In genomic region chr18:3605562-3606443, GRCh38 we compare ENCODE assay signal across 8 cellular contexts.
DNase-seq lines count a peak whose midpoint lies in the region; ATAC-seq, FAIRE-seq and TF ChIP-seq lines count a peak whose summit lies in the region.

No MANE protein-coding gene starts in this region.

- POLR2A ChIA-PET in activated CD8-positive, alpha-beta T cell treated with anti-CD3 and anti-CD28 coated beads, Interleukin-2, amount 10 ng/mL, durations not matched to agents 7 days and 5 days (lab: Charles Lee) = interaction anchor here (0.5 to 3.1 kb wide), 13 partner anchors 8 to 359 kb away, joined by 3 to 57 read pairs (median 4); partner anchors contain the start of genes MYL12A, MYL12B and TGIF1

- no peak overlapping the region for H3K27ac Mint-ChIP-seq in HFFc6
- no peak overlapping the region for H3K27ac Mint-ChIP-seq in activated CD8-positive, alpha-beta T cell treated with anti-CD3 and anti-CD28 coated beads, Interleukin-2, amount 10 ng/mL, durations not matched to agents 7 days and 5 days
- no peak overlapping the region for H3K27ac Mint-ChIP-seq in stimulated activated naive B cell treated with anti-CD40 and anti-IgM and Interleukin-4, amounts not matched to agents 10 μg/mL and 1 μg/mL and 100 μg/mL, for 72 hours

- H3K36me3 ChIP-seq in ACC112 (ENCODE audit: insufficient read depth, low read length) (no peaks in the 10 kb centered on the region), small intestine (ENCODE audit: control insufficient read depth in 2 of 2, insufficient read depth in 2 of 2, low read length in 2 of 2) (no peaks in the 10 kb centered on the region)

- TF ChIP-seq CTCF in HFFc6 (IDR thresholded peaks at IDR 0.05) = no peak

- no peak for FAIRE-seq in small intestine (lab: Jason Lieb, UNC)

- H3K27ac ChIP-seq in ACC112 (ENCODE audit: low read depth, low read length) (peak overlapping the region; percentile 99), right cardiac atrium (ENCODE audit: low read length) (peak overlapping the region; percentile 77), small intestine (ENCODE audit: low read depth in 1 of 2, low read length in 1 of 2) (peak overlapping the region; percentile 85 to 93)

- H3K27me3 Mint-ChIP-seq in HFFc6 (ENCODE audit: insufficient read depth) = no peaks in the 10 kb centered on the region
- no peaks in the 10 kb centered on the region for H3K27me3 Mint-ChIP-seq in activated CD8-positive, alpha-beta T cell treated with anti-CD3 and anti-CD28 coated beads, Interleukin-2, amount 10 ng/mL, durations not matched to agents 7 days and 5 days (ENCODE audit: low read depth)
- no peaks in the 10 kb centered on the region for H3K27me3 Mint-ChIP-seq in stimulated activated naive B cell treated with anti-CD40 and anti-IgM and Interleukin-4, amounts not matched to agents 10 μg/mL and 1 μg/mL and 100 μg/mL, for 72 hours

- peak; percentile 52 for ATAC-seq in activated CD8-positive, alpha-beta T cell treated with anti-CD3 and anti-CD28 coated beads, Interleukin-2, amount 10 ng/mL, durations not matched to agents 7 days and 5 days
- ATAC-seq in right cardiac atrium (no peak), HG02759 (IDR thresholded peaks at IDR 0.05; ENCODE audit: unreplicated experiment) (no peak), GM19395 (IDR thresholded peaks at IDR 0.05; ENCODE audit: unreplicated experiment) (no peak)
- no peak for ATAC-seq in stimulated activated naive B cell treated with anti-CD40 and anti-IgM and Interleukin-4, amounts not matched to agents 10 μg/mL and 1 μg/mL and 100 μg/mL, for 72 hours (replicated peaks)

- H3K27me3 ChIP-seq in ACC112 (ENCODE audit: insufficient read depth, low read length) (no peaks in the 10 kb centered on the region), right cardiac atrium (ENCODE audit: control insufficient read depth, insufficient read depth) (no peaks in the 10 kb centered on the region), small intestine (ENCODE audit: control insufficient read depth in 2 of 2, insufficient read depth in 2 of 2, low read length in 2 of 2) (no peaks in the 10 kb centered on the region)

- no peaks in the 10 kb centered on the region for H3K9me3 Mint-ChIP-seq in HFFc6
- H3K9me3 Mint-ChIP-seq in activated CD8-positive, alpha-beta T cell treated with anti-CD3 and anti-CD28 coated beads, Interleukin-2, amount 10 ng/mL, durations not matched to agents 7 days and 5 days (ENCODE audit: insufficient read depth) = peaks cover 4% of the 10 kb centered on the region
- H3K9me3 Mint-ChIP-seq in stimulated activated naive B cell treated with anti-CD40 and anti-IgM and Interleukin-4, amounts not matched to agents 10 μg/mL and 1 μg/mL and 100 μg/mL, for 72 hours = no peaks in the 10 kb centered on the region

- peaks cover 16% of the 10 kb centered on the region; the same call in 1 of the 2 replicates for H3K36me3 Mint-ChIP-seq in HFFc6 (ENCODE audit: low read depth)
- H3K36me3 Mint-ChIP-seq in activated CD8-positive, alpha-beta T cell treated with anti-CD3 and anti-CD28 coated beads, Interleukin-2, amount 10 ng/mL, durations not matched to agents 7 days and 5 days (ENCODE audit: low read depth) = peaks cover 17% of the 10 kb centered on the region
- no peaks in the 10 kb centered on the region for H3K36me3 Mint-ChIP-seq in stimulated activated naive B cell treated with anti-CD40 and anti-IgM and Interleukin-4, amounts not matched to agents 10 μg/mL and 1 μg/mL and 100 μg/mL, for 72 hours

- H2AFZ ChIP-seq in ACC112 (ENCODE audit: low read length, unreplicated experiment) = no peak overlapping the region

- DNase-seq in HFFc6 = peak; percentile 23
- DNase-seq in activated CD8-positive, alpha-beta T cell treated with anti-CD3 and anti-CD28 coated beads, Interleukin-2, amount 10 ng/mL, durations not matched to agents 7 days and 5 days = peak; percentile 55
- DNase-seq in right cardiac atrium = no peak
- DNase-seq in small intestine = peak; percentile 47
- no peak for DNase-seq in stimulated activated naive B cell treated with anti-CD40 and anti-IgM and Interleukin-4, amounts not matched to agents 10 μg/mL and 1 μg/mL and 100 μg/mL, for 72 hours

- no peaks in the 10 kb centered on the region for H3K9me3 ChIP-seq in right cardiac atrium (ENCODE audit: control insufficient read depth, low read length)
- no peaks in the 10 kb centered on the region for H3K9me3 ChIP-seq in small intestine (ENCODE audit: control insufficient read depth, low read depth)

- H3K4me1 ChIP-seq in ACC112 (ENCODE audit: control insufficient read depth, insufficient read depth, low read length, unreplicated experiment) = peaks cover 25% of the 10 kb centered on the region
- H3K4me1 ChIP-seq in right cardiac atrium (ENCODE audit: control insufficient read depth, insufficient read depth, low read length) = peaks cover 6% of the 10 kb centered on the region
- peaks cover 5 to 8% of the 10 kb centered on the region in 2 donors for H3K4me1 ChIP-seq in small intestine (ENCODE audit: control insufficient read depth in 2 of 2, insufficient read depth in 1 of 2, low read depth in 1 of 2, low read length in 1 of 2)

- H3K4me3 ChIP-seq in ACC112 (ENCODE audit: low read depth, low read length) (peak overlapping the region; percentile 76), right cardiac atrium (ENCODE audit: low read length) (peak overlapping the region; percentile 74), small intestine (ENCODE audit: low read depth in 1 of 2, low read length in 2 of 2) (peak overlapping the region in 1 of 2 donors; percentile 32)

- H3K4me3 Mint-ChIP-seq in HFFc6 = no peak overlapping the region
- no peak overlapping the region for H3K4me3 Mint-ChIP-seq in activated CD8-positive, alpha-beta T cell treated with anti-CD3 and anti-CD28 coated beads, Interleukin-2, amount 10 ng/mL, durations not matched to agents 7 days and 5 days
- H3K4me3 Mint-ChIP-seq in stimulated activated naive B cell treated with anti-CD40 and anti-IgM and Interleukin-4, amounts not matched to agents 10 μg/mL and 1 μg/mL and 100 μg/mL, for 72 hours = no peak overlapping the region

- H3K79me2 ChIP-seq in ACC112 (ENCODE audit: control insufficient read depth, insufficient read depth, low read length, unreplicated experiment) = peaks cover 14% of the 10 kb centered on the region

- intact Hi-C loops in right cardiac atrium (cut with DNase I) = no loop called here

- H3K4me1 Mint-ChIP-seq in HFFc6 (ENCODE audit: low read depth) = no peaks in the 10 kb centered on the region; the same call in 1 of the 2 replicates
- peaks cover 32% of the 10 kb centered on the region for H3K4me1 Mint-ChIP-seq in activated CD8-positive, alpha-beta T cell treated with anti-CD3 and anti-CD28 coated beads, Interleukin-2, amount 10 ng/mL, durations not matched to agents 7 days and 5 days (ENCODE audit: low read depth)
- peaks cover 0 to 2% of the 10 kb centered on the region in 2 donors for H3K4me1 Mint-ChIP-seq in stimulated activated naive B cell treated with anti-CD40 and anti-IgM and Interleukin-4, amounts not matched to agents 10 μg/mL and 1 μg/mL and 100 μg/mL, for 72 hours

- WGBS in right cardiac atrium = 16% methylated on average over 14 of the region's 14 CpGs
- 3 to 5% (median 4%) methylated on average over 14 of the region's 14 CpGs for WGBS in small intestine, 3 donors

- CTCF ChIA-PET in activated CD8-positive, alpha-beta T cell treated with anti-CD3 and anti-CD28 coated beads, Interleukin-2, amount 10 ng/mL, durations not matched to agents 7 days and 5 days (lab: Charles Lee) = interaction anchor here (0.9 to 5.7 kb wide), 10 partner anchors 8 to 596 kb away, joined by 3 to 84 read pairs (median 4); partner anchors contain the start of gene MYL12B

Comparison
In these comparisons a context has a peak if more than half of its experiments do, and no peak if none do; other contexts are left out.
1. DNase-seq: peak in HFFc6 (single experiment), activated CD8-positive, alpha-beta T cell treated with anti-CD3 and anti-CD28 coated beads, Interleukin-2, amount 10 ng/mL, durations not matched to agents 7 days and 5 days (single experiment) and small intestine (single experiment); none in right cardiac atrium (0 of 3) and stimulated activated naive B cell treated with anti-CD40 and anti-IgM and Interleukin-4, amounts not matched to agents 10 μg/mL and 1 μg/mL and 100 μg/mL, for 72 hours (single experiment).
2. Peak in every context shown above with its lines, with median percentiles within 50 percentile points of each other: H3K27ac ChIP-seq.